ENCODE assay signal across 22 cellular contexts in genomic region chr3:69276884-69277283, GRCh38.
"Had no signal": no experiment of that assay in that cellular context is flagged by ENCODE, and none has a peak within 500 bp of the region (broad histone marks: within the 10 kb centered on the region; RNA-seq: fewer than 3 reads in every experiment).

No MANE protein-coding gene starts in this region.

- FAIRE-seq: endothelial cell of umbilical vein, islet of Langerhans had no signal

- H3K4me1 Mint-ChIP-seq: activated B cell treated with CpG ODN at 0.5 μM for 24 hours had no signal

- H3K27me3 Mint-ChIP-seq: activated CD8-positive, alpha-beta T cell treated with anti-CD3 and anti-CD28 coated beads for 36 hours; activated naive CD8-positive, alpha-beta T cell treated with anti-CD3 and anti-CD28 coated beads, Interleukin-2, amount 50 U/mL, for 24 hours; stimulated activated naive B cell treated with anti-CD40 and anti-IgM and Interleukin-4, amounts not matched to agents 10 μg/mL and 1 μg/mL and 100 μg/mL, for 72 hours; T-cell had no signal

- H3K4me3 Mint-ChIP-seq: activated B cell treated with CpG ODN at 0.5 μM for 24 hours; activated CD8-positive, alpha-beta T cell treated with anti-CD3 and anti-CD28 coated beads for 36 hours; activated naive CD4-positive, alpha-beta T cell treated with anti-CD3 and anti-CD28 coated beads, Interleukin-2, amount 10 ng/mL, durations not matched to agents 7 days and 5 days; activated naive CD8-positive, alpha-beta T cell treated with anti-CD3 and anti-CD28 coated beads, Interleukin-2, amount 50 U/mL, for 24 hours; activated T-cell treated with anti-CD3 and anti-CD28 coated beads, Interleukin-2, amount 50 U/mL, for 4 hours; nephron progenitor cell; stimulated activated naive B cell treated with anti-CD40 and anti-IgM and Interleukin-4, amounts not matched to agents 10 μg/mL and 1 μg/mL and 100 μg/mL, for 72 hours; T-cell had no signal

- H3K36me3 ChIP-seq: ascending aorta, sigmoid colon had no signal

- H3K4me3 ChIP-seq: ascending aorta, lung, sigmoid colon, spleen had no signal

- H3K27ac ChIP-seq: ascending aorta, sigmoid colon, spleen had no signal

- H3K36me3 Mint-ChIP-seq: activated naive CD4-positive, alpha-beta T cell treated with anti-CD3 and anti-CD28 coated beads, Interleukin-2, amount 10 ng/mL, durations not matched to agents 7 days and 5 days; stimulated activated naive B cell treated with anti-CD40 and anti-IgM and Interleukin-4, amounts not matched to agents 10 μg/mL and 1 μg/mL and 100 μg/mL, for 72 hours; T-cell had no signal

- DNase-seq: activated B cell treated with CpG ODN at 0.5 μM for 24 hours; activated CD4-positive, alpha-beta T cell treated with anti-CD3 and anti-CD28 coated beads for 48 hours; activated CD8-positive, alpha-beta T cell treated with anti-CD3 and anti-CD28 coated beads for 36 hours; activated naive CD4-positive, alpha-beta T cell treated with anti-CD3 and anti-CD28 coated beads, Interleukin-2, amount 10 ng/mL, durations not matched to agents 7 days and 5 days; activated naive CD8-positive, alpha-beta T cell treated with anti-CD3 and anti-CD28 coated beads, Interleukin-2, amount 50 U/mL, for 24 hours; activated T-cell treated with anti-CD3 and anti-CD28 coated beads, Interleukin-2, amount 50 U/mL, for 4 hours; dermis blood vessel endothelial cell; effector memory CD4-positive, alpha-beta T cell; left colon; midbrain; nephron progenitor cell; nucleus accumbens; sigmoid colon; spleen; stimulated activated CD4-positive, alpha-beta T cell treated with anti-CD3 and anti-CD28 coated beads, Interleukin-4, amount 100 ng/mL, for 4 hours; stimulated activated naive B cell treated with anti-CD40 and anti-IgM and Interleukin-4, amounts not matched to agents 10 μg/mL and 1 μg/mL and 100 μg/mL, for 72 hours; T-cell had no signal

- H3K9me3 Mint-ChIP-seq: activated B cell treated with CpG ODN at 0.5 μM for 24 hours; activated CD8-positive, alpha-beta T cell treated with anti-CD3 and anti-CD28 coated beads for 36 hours; activated naive CD4-positive, alpha-beta T cell treated with anti-CD3 and anti-CD28 coated beads, Interleukin-2, amount 10 ng/mL, durations not matched to agents 7 days and 5 days; activated naive CD8-positive, alpha-beta T cell treated with anti-CD3 and anti-CD28 coated beads, Interleukin-2, amount 50 U/mL, for 24 hours; activated T-cell treated with anti-CD3 and anti-CD28 coated beads, Interleukin-2, amount 50 U/mL, for 4 hours; nephron progenitor cell; stimulated activated naive B cell treated with anti-CD40 and anti-IgM and Interleukin-4, amounts not matched to agents 10 μg/mL and 1 μg/mL and 100 μg/mL, for 72 hours; T-cell had no signal

- ATAC-seq: activated CD8-positive, alpha-beta T cell treated with anti-CD3 and anti-CD28 coated beads for 36 hours; activated naive CD8-positive, alpha-beta T cell treated with anti-CD3 and anti-CD28 coated beads, Interleukin-2, amount 50 U/mL, for 24 hours; activated T-cell treated with anti-CD3 and anti-CD28 coated beads, Interleukin-2, amount 50 U/mL, for 4 hours; left colon; SK-N-SH treated with all-trans-retinoic acid at 6 μM for 48 hours; stimulated activated naive B cell treated with anti-CD40 and anti-IgM and Interleukin-4, amounts not matched to agents 10 μg/mL and 1 μg/mL and 100 μg/mL, for 72 hours; T-cell had no signal

- H3K27me3 ChIP-seq: ascending aorta, sigmoid colon, spleen had no signal

- H3K27ac Mint-ChIP-seq: activated B cell treated with CpG ODN at 0.5 μM for 24 hours; activated CD8-positive, alpha-beta T cell treated with anti-CD3 and anti-CD28 coated beads for 36 hours; activated naive CD4-positive, alpha-beta T cell treated with anti-CD3 and anti-CD28 coated beads, Interleukin-2, amount 10 ng/mL, durations not matched to agents 7 days and 5 days; activated naive CD8-positive, alpha-beta T cell treated with anti-CD3 and anti-CD28 coated beads, Interleukin-2, amount 50 U/mL, for 24 hours; nephron progenitor cell; stimulated activated naive B cell treated with anti-CD40 and anti-IgM and Interleukin-4, amounts not matched to agents 10 μg/mL and 1 μg/mL and 100 μg/mL, for 72 hours; T-cell had no signal

- H3K9me3 ChIP-seq: ascending aorta, sigmoid colon, spleen had no signal

- H3K4me1 ChIP-seq: ascending aorta, sigmoid colon had no signal
